In genomic region chr7:107206136-107206535, GRCh38 we compare ENCODE assay signal across 18 cellular contexts. TPM values are rescaled to one million over a fixed set of nuclear protein-coding genes. Genes with fewer than 3 reads are reported as not detected.
A peak's percentile ranks its signal among the peaks of the same experiment; 100 is the strongest.
DNase-seq lines count a peak whose midpoint lies in the region; ATAC-seq and TF ChIP-seq lines count a peak whose summit lies in the region.
"Had no signal": no experiment of that assay in that cellular context is flagged by ENCODE, and none has a peak within 500 bp of the region (broad histone marks: within the 10 kb centered on the region; RNA-seq: fewer than 3 reads in every experiment).

No MANE protein-coding gene starts in this region.

- no peak overlapping the region for H3K9ac ChIP-seq in mesendoderm (ENCODE audit: low read length)

- H3K4me2 ChIP-seq in mesendoderm (ENCODE audit: low read length), result no peak overlapping the region
- H3K4me2 ChIP-seq: GM23338 had no signal

- CTCF ChIA-PET in MCF 10A (lab: Yijun Ruan, JAX), result interaction anchor here (0.6 kb wide), 1 partner anchor 265 kb away, joined by 3 read pairs; no protein-coding TSS in a partner anchor

- no peak overlapping the region for H3K4me3 ChIP-seq in mesendoderm (ENCODE audit: low read length)
- H3K4me3 ChIP-seq: GM12878, GM23338 had no signal

- no peak overlapping the region for H2AK5ac ChIP-seq in mesendoderm (ENCODE audit: low read length)

- no peaks in the 10 kb centered on the region for H3K4me1 Mint-ChIP-seq in activated naive CD8-positive, alpha-beta T cell (ENCODE audit: low read depth)
- no peaks in the 10 kb centered on the region for H3K4me1 Mint-ChIP-seq in activated naive CD8-positive, alpha-beta T cell treated with anti-CD3 and anti-CD28 coated beads, Interleukin-2, amount 50 U/mL, for 24 hours
- H3K4me1 Mint-ChIP-seq in chondrocyte (ENCODE audit: low read depth), result peaks cover 35% of the 10 kb centered on the region
- no peaks in the 10 kb centered on the region for H3K4me1 Mint-ChIP-seq in MCF 10A (ENCODE audit: insufficient read depth, unreplicated experiment)
- H3K4me1 Mint-ChIP-seq: B cell had no signal

- no CpG with 5 or more reads among the region's 6 CpGs for WGBS in mesendoderm (ENCODE audit: extremely low coverage, insufficient coverage, low lambda C conversion rate)

- DNase-seq in activated naive CD8-positive, alpha-beta T cell treated with anti-CD3 and anti-CD28 coated beads, Interleukin-2, amount 50 U/mL, for 24 hours, result no peak
- DNase-seq in chondrocyte (ENCODE audit: low spot score), result no peak
- DNase-seq in mesendoderm, result peak; percentile 15
- no peak for DNase-seq in MCF 10A (ENCODE audit: unreplicated experiment)
- no peak for DNase-seq in ecto neural progenitor cell (ENCODE audit: low spot score)
- DNase-seq: C1 segment of cervical spinal cord; Calu3; CD4-positive, alpha-beta T cell; DMS 273 treated with DMSO at 0.1 percent for 48 hours; H7 had no signal

- peaks cover 2% of the 10 kb centered on the region for H3K36me3 ChIP-seq in mesendoderm (ENCODE audit: control insufficient read depth, insufficient read depth, low read length)

- H2BK15ac ChIP-seq in mesendoderm (replicated peaks; ENCODE audit: low read depth), result no peak overlapping the region

- H2BK120ac ChIP-seq in mesendoderm (ENCODE audit: low read depth, low read length), result no peak overlapping the region

- H3K56ac ChIP-seq in mesendoderm (ENCODE audit: low read length), result no peak overlapping the region

- no peak overlapping the region for H3K23ac ChIP-seq in mesendoderm (ENCODE audit: low read length)

- POLR2A ChIA-PET in MCF 10A (lab: Yijun Ruan, JAX), result interaction anchor here (2.0 kb wide), 1 partner anchor 36 kb away, joined by 6 read pairs; no protein-coding TSS in a partner anchor

- no peak for ATAC-seq in activated naive CD8-positive, alpha-beta T cell treated with anti-CD3 and anti-CD28 coated beads, Interleukin-2, amount 50 U/mL, for 24 hours
- ATAC-seq in HG03354 (IDR thresholded peaks at IDR 0.05; ENCODE audit: poor library complexity, severe bottlenecking, unreplicated experiment), result no peak
- no peak for ATAC-seq in GM21717 (IDR thresholded peaks at IDR 0.05; ENCODE audit: unreplicated experiment)
- ATAC-seq: GM12878, HepG2 had no signal

- no peaks in the 10 kb centered on the region for H3K9me3 Mint-ChIP-seq in activated naive CD8-positive, alpha-beta T cell (ENCODE audit: low read depth)
- H3K9me3 Mint-ChIP-seq in activated naive CD8-positive, alpha-beta T cell treated with anti-CD3 and anti-CD28 coated beads, Interleukin-2, amount 50 U/mL, for 24 hours, result no peaks in the 10 kb centered on the region
- no peaks in the 10 kb centered on the region for H3K9me3 Mint-ChIP-seq in chondrocyte (ENCODE audit: low read depth)
- H3K9me3 Mint-ChIP-seq in MCF 10A (ENCODE audit: unreplicated experiment), result no peaks in the 10 kb centered on the region
- H3K9me3 Mint-ChIP-seq: CD4-positive, alpha-beta T cell; GM23338 had no signal

- TF ChIP-seq CTCF in chondrocyte (IDR thresholded peaks at IDR 0.05), result no peak
- TF ChIP-seq CTCF in MCF 10A (IDR thresholded peaks at IDR 0.05; ENCODE audit: unreplicated experiment), result no peak

- no peak overlapping the region for H4K8ac ChIP-seq in mesendoderm (ENCODE audit: low read depth, low read length)

- no peak overlapping the region for H3K4me3 Mint-ChIP-seq in activated naive CD8-positive, alpha-beta T cell
- H3K4me3 Mint-ChIP-seq in activated naive CD8-positive, alpha-beta T cell treated with anti-CD3 and anti-CD28 coated beads, Interleukin-2, amount 50 U/mL, for 24 hours, result no peak overlapping the region
- H3K4me3 Mint-ChIP-seq in chondrocyte (ENCODE audit: unreplicated experiment), result no peak overlapping the region
- H3K4me3 Mint-ChIP-seq in MCF 10A (ENCODE audit: unreplicated experiment), result no peak overlapping the region
- H3K4me3 Mint-ChIP-seq: B cell; CD4-positive, alpha-beta T cell; GM23338 had no signal

- no TSS peak for BruUV-seq in MCF 10A (replicated peaks; lab: Mats Ljungman, UMichigan)

- no peak overlapping the region for H2BK5ac ChIP-seq in mesendoderm (ENCODE audit: low read length)

- no peaks in the 10 kb centered on the region for H3K27me3 ChIP-seq in mesendoderm (ENCODE audit: insufficient read depth, low read length, poor library complexity)

- H3K36me3 Mint-ChIP-seq in activated naive CD8-positive, alpha-beta T cell, result peaks cover 18% of the 10 kb centered on the region
- peaks cover 26% of the 10 kb centered on the region for H3K36me3 Mint-ChIP-seq in activated naive CD8-positive, alpha-beta T cell treated with anti-CD3 and anti-CD28 coated beads, Interleukin-2, amount 50 U/mL, for 24 hours (ENCODE audit: low read depth)
- peaks cover 28% of the 10 kb centered on the region for H3K36me3 Mint-ChIP-seq in chondrocyte (ENCODE audit: low read depth)
- peaks cover 71% of the 10 kb centered on the region for H3K36me3 Mint-ChIP-seq in MCF 10A (ENCODE audit: insufficient read depth, unreplicated experiment)

- H3K79me2 ChIP-seq in mesendoderm (ENCODE audit: control insufficient read depth, insufficient read depth, low read length), result no peaks in the 10 kb centered on the region

- no peak overlapping the region for H3K18ac ChIP-seq in mesendoderm (ENCODE audit: low read length)

- peaks cover 2% of the 10 kb centered on the region for H3K4me1 ChIP-seq in mesendoderm (ENCODE audit: control insufficient read depth, low read depth, low read length)

- no peaks in the 10 kb centered on the region for H3K79me1 ChIP-seq in mesendoderm (ENCODE audit: low read length)

- no peak overlapping the region for H3K27ac ChIP-seq in mesendoderm (ENCODE audit: low read depth, low read length)
- H3K27ac ChIP-seq: 22Rv1 had no signal

- no peaks in the 10 kb centered on the region for H3K27me3 Mint-ChIP-seq in activated naive CD8-positive, alpha-beta T cell
- H3K27me3 Mint-ChIP-seq in activated naive CD8-positive, alpha-beta T cell treated with anti-CD3 and anti-CD28 coated beads, Interleukin-2, amount 50 U/mL, for 24 hours, result no peaks in the 10 kb centered on the region
- H3K27me3 Mint-ChIP-seq in chondrocyte (ENCODE audit: low read depth), result no peaks in the 10 kb centered on the region
- H3K27me3 Mint-ChIP-seq in MCF 10A (ENCODE audit: insufficient read depth, unreplicated experiment), result no peaks in the 10 kb centered on the region
- H3K27me3 Mint-ChIP-seq: B cell; CD4-positive, alpha-beta T cell had no signal

- peak overlapping the region; percentile 67 for H3K27ac Mint-ChIP-seq in activated naive CD8-positive, alpha-beta T cell
- no peak overlapping the region for H3K27ac Mint-ChIP-seq in activated naive CD8-positive, alpha-beta T cell treated with anti-CD3 and anti-CD28 coated beads, Interleukin-2, amount 50 U/mL, for 24 hours
- peak overlapping the region; percentile 71 for H3K27ac Mint-ChIP-seq in chondrocyte (ENCODE audit: unreplicated experiment)
- H3K27ac Mint-ChIP-seq in MCF 10A (ENCODE audit: low read depth, unreplicated experiment), result no peak overlapping the region
- H3K27ac Mint-ChIP-seq: B cell; CD4-positive, alpha-beta T cell; GM23338 had no signal

- intact Hi-C loops in MCF 10A (cut with micrococcal nuclease), result loop anchor here (10.0 kb wide), 1 partner anchor 259 kb away; no protein-coding TSS in a partner anchor

- no peak overlapping the region for H4K5ac ChIP-seq in mesendoderm (ENCODE audit: low read length)

- H3K4ac ChIP-seq in mesendoderm (ENCODE audit: low read depth, low read length), result no peak overlapping the region

RNA-seq across cellular contexts. Expression of gene HBP1, which starts 37.3 kb away (rescaled TPM):
- 49.0 to 51.7 TPM (median 49.4 TPM) in 3 replicates for total RNA-seq in chondrocyte
- 8.8 TPM for polyA plus RNA-seq in mesendoderm (2013, experiment 1 of 2)
- 9.2 TPM for polyA plus RNA-seq in mesendoderm (2013, experiment 2 of 2)
- 30.2 and 37.0 TPM in 2 replicates for total RNA-seq in MCF 10A (2022)

Comparison
In these comparisons a context has a peak if more than half of its experiments do, and no peak if none do; other contexts are left out.
1. H3K27ac Mint-ChIP-seq: peak in activated naive CD8-positive, alpha-beta T cell (single experiment) and chondrocyte (single experiment); none in activated naive CD8-positive, alpha-beta T cell treated with anti-CD3 and anti-CD28 coated beads, Interleukin-2, amount 50 U/mL, for 24 hours (single experiment) and MCF 10A (single experiment).